In the genomic region with DNA sequence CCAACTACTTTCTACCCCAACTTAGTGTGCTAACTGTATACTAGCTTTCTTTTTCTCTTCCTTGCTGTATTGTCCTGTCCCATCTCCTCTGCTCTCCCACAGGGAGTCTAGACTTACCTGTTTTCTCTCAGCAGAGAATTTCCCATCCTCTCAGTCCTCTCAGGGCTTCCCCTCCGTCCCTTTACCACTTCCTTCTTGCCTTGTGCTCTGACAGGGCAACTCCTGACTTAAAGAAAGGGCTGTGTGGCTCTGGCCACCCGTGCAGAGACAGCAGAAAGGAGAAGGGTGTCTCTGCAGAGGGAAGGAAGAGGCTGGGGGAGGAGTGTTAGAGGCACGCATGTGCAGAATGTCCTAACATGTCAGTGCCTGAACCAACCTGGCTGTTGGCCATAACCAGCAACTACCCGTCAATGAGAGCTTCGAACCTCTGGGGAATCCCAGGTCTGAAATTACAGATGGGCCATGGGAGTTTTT, we compare ENCODE assay signal across 8 cellular contexts. TPM values are rescaled to one million over a fixed set of nuclear protein-coding genes. Genes with fewer than 3 reads are reported as not detected.
A peak's percentile ranks its signal among the peaks of the same experiment; 100 is the strongest.
DNase-seq lines count a peak whose midpoint lies in the region; ATAC-seq and TF ChIP-seq lines count a peak whose summit lies in the region.

A gene with protein sequence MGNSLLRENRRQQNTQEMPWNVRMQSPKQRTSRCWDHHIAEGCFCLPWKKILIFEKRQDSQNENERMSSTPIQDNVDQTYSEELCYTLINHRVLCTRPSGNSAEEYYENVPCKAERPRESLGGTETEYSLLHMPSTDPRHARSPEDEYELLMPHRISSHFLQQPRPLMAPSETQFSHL (minus strand): TSS at position 274 of the 474 bp plus-strand sequence. CDS start 128 bp downstream, at position 146.

- intact Hi-C loops in colonic mucosa (cut with DNase I): loop anchor here (10.0 kb wide), 1 partner anchor 162 kb away; a partner anchor contains a TSS

- no peaks in the 10 kb centered on the region for H3K4me1 ChIP-seq in colonic mucosa

- DNase-seq in DMS153 (lab: John Stamatoyannopoulos, UW) (peak; percentile 22), DMS153 treated with DMSO at 0.1 percent for 48 hours (lab: John Stamatoyannopoulos, UW; ENCODE audit: unreplicated experiment) (no peak), UCSD-AML1 (lab: John Stamatoyannopoulos, UW; ENCODE audit: unreplicated experiment) (peak; percentile 33), colonic mucosa (peak; percentile 41), GF-D8 (lab: John Stamatoyannopoulos, UW) (no peak)
- DNase-seq in stimulated activated CD4-positive, alpha-beta T cell treated with anti-CD3 and anti-CD28 coated beads, Interleukin-15, amount 100 ng/mL, for 48 hours (ENCODE audit: low read depth in 2 of 2): peak; percentile 36 to 54
- no peak for DNase-seq in NK-92 treated with Interleukin-12 subunit alpha and Interleukin-12 subunit beta, amount 100 ng/mL, for 24 hours (lab: John Stamatoyannopoulos, UW)

- no peak within 1 kb of the TSS for H3K4me3 ChIP-seq in colonic mucosa

- H3K27ac ChIP-seq in colonic mucosa: no peak within 1 kb of the TSS

- TF ChIP-seq CTCF in colonic mucosa (IDR thresholded peaks at IDR 0.05): no peak

- peak; percentile 65 for ATAC-seq in HG03196 (IDR thresholded peaks at IDR 0.05; ENCODE audit: unreplicated experiment)

- no peaks in the 10 kb centered on the region for H3K9me3 ChIP-seq in colonic mucosa

- H3K27me3 ChIP-seq in colonic mucosa: no peaks in the 10 kb centered on the region

- H3K9ac ChIP-seq in colonic mucosa (ENCODE audit: low read depth in 2 of 2, low read length in 2 of 2): no peak within 1 kb of the TSS

- H3K36me3 ChIP-seq in colonic mucosa: no peaks in the 10 kb centered on the region

RNA-seq across cellular contexts. Expression of the gene that starts here (rescaled TPM):
- total RNA-seq in colonic mucosa: under 1 TPM; 0.16 to 0.17 TPM

Comparison
In these comparisons a context has a peak if more than half of its experiments do, and no peak if none do; other contexts are left out.
1. DNase-seq: peak in DMS153 (single experiment), UCSD-AML1 (single experiment) and stimulated activated CD4-positive, alpha-beta T cell treated with anti-CD3 and anti-CD28 coated beads, Interleukin-15, amount 100 ng/mL, for 48 hours (2 of 2); none in DMS153 treated with DMSO at 0.1 percent for 48 hours (single experiment), GF-D8 (single experiment) and NK-92 treated with Interleukin-12 subunit alpha and Interleukin-12 subunit beta, amount 100 ng/mL, for 24 hours (single experiment).
2. Peak in DNase-seq in colonic mucosa; RNA of the gene not detected or under 1 TPM.